In the genomic region with DNA sequence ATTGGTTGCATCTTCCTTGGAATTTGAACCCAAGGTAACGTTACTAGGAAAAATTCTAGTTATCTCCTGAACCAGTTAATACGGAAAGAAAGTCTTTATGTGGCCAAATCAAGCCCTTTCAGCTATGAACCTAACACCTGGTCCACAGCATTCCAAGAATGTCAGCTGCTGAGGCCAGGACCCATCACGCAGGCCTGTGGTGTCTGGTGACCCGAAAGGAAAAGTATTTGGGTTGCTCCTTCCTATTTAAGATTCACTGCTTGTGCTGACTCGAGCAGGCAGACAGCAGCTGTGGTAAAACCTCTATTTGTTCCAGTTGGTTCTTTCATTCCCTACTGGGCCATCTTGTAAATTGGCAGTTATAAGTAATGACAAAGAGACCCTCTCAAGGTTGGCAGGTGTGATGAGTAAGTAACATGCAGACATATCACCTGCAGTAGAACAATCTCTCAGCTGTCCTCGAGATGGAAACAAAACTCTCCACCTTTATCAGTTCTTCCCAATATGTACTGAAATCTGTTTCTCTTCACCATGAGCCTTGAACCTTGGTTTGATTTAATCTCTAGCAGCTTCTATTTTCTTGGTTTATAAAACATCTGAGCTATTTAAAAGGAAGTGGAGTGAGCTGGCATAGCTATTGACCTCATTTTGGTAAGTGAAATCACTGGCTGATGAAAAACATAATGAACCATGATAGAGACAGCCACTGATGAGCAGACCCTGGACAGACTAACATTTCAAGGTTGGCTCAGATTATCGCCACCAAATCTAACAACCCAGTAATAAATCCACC, we compare ENCODE assay signal across 22 cellular contexts.
DNase-seq lines count a peak whose midpoint lies in the region; ATAC-seq, FAIRE-seq and TF ChIP-seq lines count a peak whose summit lies in the region.
"Had no signal": no experiment of that assay in that cellular context is flagged by ENCODE, and none has a peak within 500 bp of the region (broad histone marks: within the 10 kb centered on the region; RNA-seq: fewer than 3 reads in every experiment).

No MANE protein-coding gene starts in this region.

- FAIRE-seq in RCC 7860 (lab: Jason Lieb, UNC), result peak; percentile 21
- FAIRE-seq: GM12891 had no signal

- no peak for ATAC-seq in HG03045 (IDR thresholded peaks at IDR 0.05; ENCODE audit: unreplicated experiment)

- H3K4me3 ChIP-seq in epithelial cell of esophagus (ENCODE audit: low read length), result no peak overlapping the region
- H3K4me3 ChIP-seq: ascending aorta, colonic mucosa, PC-9, SK-N-MC had no signal

- DNase-seq in HK-2 (ENCODE audit: unreplicated experiment) (peak; percentile 30), RCC 7860 (ENCODE audit: low spot score) (peak; percentile 34), epithelial cell of esophagus (ENCODE audit: low read depth) (peak; percentile 41), myocyte (ENCODE audit: low read depth) (peak; percentile 92), NCI-H524 (lab: John Stamatoyannopoulos, UW) (no peak), middle frontal gyrus (ENCODE audit: extremely low spot score, low spot score) (no peak), AG20443 (ENCODE audit: low spot score) (no peak)
- DNase-seq: activated CD4-positive, alpha-beta T cell treated with anti-CD3 and anti-CD28 coated beads, Interleukin-2, amount 50 U/mL, for 48 hours; activated naive CD4-positive, alpha-beta T cell treated with Interleukin-2 at 50 U/mL for 16 hours; activated T-cell treated with anti-CD3 and anti-CD28 coated beads for 4 hours; CD4-positive, alpha-beta T cell; colonic mucosa; foreskin fibroblast; HCEC 1CT; NCI-H1436; NCI-H82; nucleus accumbens had no signal

- TF ChIP-seq CTCF in epithelial cell of esophagus (IDR thresholded peaks at IDR 0.05; ENCODE audit: insufficient read depth, low read depth, low read length, missing control alignments), result no peak

Comparison
In these comparisons a context has a peak if more than half of its experiments do, and no peak if none do; other contexts are left out.
1. DNase-seq: peak in HK-2 (single experiment), RCC 7860 (single experiment), epithelial cell of esophagus (single experiment) and myocyte (single experiment); none in NCI-H524 (0 of 2), middle frontal gyrus (single experiment) and AG20443 (single experiment).